ENCODE assay signal across 2 cellular contexts in genomic region chr13:110530839-110531499, GRCh38.
TF ChIP-seq lines count a peak whose summit lies in the region.

No MANE protein-coding gene starts in this region.

TF ChIP-seq in liver, 16 proteins besides CTCF, POLR2A, EP300 and RAD21:
- TF ChIP-seq MAX (IDR thresholded peaks at IDR 0.05) (no peak), EGR1 (IDR thresholded peaks at IDR 0.05; ENCODE audit: low read depth in 2 of 2) (no peak), TAF1 (conservative IDR thresholded peaks at IDR 0.05) (no peak), GABPA (IDR thresholded peaks at IDR 0.05 in 1 of 2, conservative IDR thresholded peaks at IDR 0.05 in 1 of 2) (no peak), SP1 (IDR thresholded peaks at IDR 0.05) (no peak), FOXA1 (IDR thresholded peaks at IDR 0.05) (no peak), YY1 (IDR thresholded peaks at IDR 0.05) (no peak), ZBTB33 (IDR thresholded peaks at IDR 0.05) (no peak), NR2F2 (IDR thresholded peaks at IDR 0.05) (no peak), REST (IDR thresholded peaks at IDR 0.05) (no peak), HNF4A (conservative IDR thresholded peaks at IDR 0.05) (no peak), RXRA (IDR thresholded peaks at IDR 0.05) (no peak), HNF4G (IDR thresholded peaks at IDR 0.05) (no peak)

TF ChIP-seq in HepG2, 621 proteins besides CTCF, POLR2A, EP300 and RAD21:
- TF ChIP-seq SIN3A (IDR thresholded peaks at IDR 0.05; ENCODE audit: borderline replicate concordance, low read depth, low read length): no peak
- TF ChIP-seq KDM3A (CRISPR knock-in tag; IDR thresholded peaks at IDR 0.05; ENCODE audit: low read depth): no peak
- TF ChIP-seq STAT5B (CRISPR knock-in tag; IDR thresholded peaks at IDR 0.05): no peak
- no peak for TF ChIP-seq NFE2L2 (IDR thresholded peaks at IDR 0.05; ENCODE audit: low read length)
- no peak for TF ChIP-seq BRF2 (CRISPR knock-in tag; IDR thresholded peaks at IDR 0.05)
- TF ChIP-seq BCL6 (CRISPR knock-in tag; IDR thresholded peaks at IDR 0.05): no peak
- no peak for TF ChIP-seq ZBTB1 (CRISPR knock-in tag; IDR thresholded peaks at IDR 0.05; ENCODE audit: borderline replicate concordance)
- TF ChIP-seq DDIT3 (CRISPR knock-in tag; IDR thresholded peaks at IDR 0.05): no peak
- no peak for TF ChIP-seq SP1 (IDR thresholded peaks at IDR 0.05)
- TF ChIP-seq SP1 (CRISPR knock-in tag; IDR thresholded peaks at IDR 0.05): no peak
- TF ChIP-seq ZNF564 (CRISPR knock-in tag; IDR thresholded peaks at IDR 0.05): no peak
- no peak for TF ChIP-seq NBN (conservative IDR thresholded peaks at IDR 0.05)
- TF ChIP-seq ZNF672 (CRISPR knock-in tag; IDR thresholded peaks at IDR 0.05): no peak
- no peak for TF ChIP-seq ZNF850 (CRISPR knock-in tag; conservative IDR thresholded peaks at IDR 0.05)
- no peak for TF ChIP-seq ZNF496 (CRISPR knock-in tag; IDR thresholded peaks at IDR 0.05; ENCODE audit: insufficient replicate concordance)
- no peak for TF ChIP-seq ZFP41 (CRISPR knock-in tag; IDR thresholded peaks at IDR 0.05; ENCODE audit: borderline replicate concordance)
- TF ChIP-seq MEIS1 (CRISPR knock-in tag; IDR thresholded peaks at IDR 0.05; ENCODE audit: borderline replicate concordance): no peak
- TF ChIP-seq AFF4 (CRISPR knock-in tag; IDR thresholded peaks at IDR 0.05): no peak
- TF ChIP-seq TAF1 (CRISPR knock-in tag; IDR thresholded peaks at IDR 0.05): no peak
- no peak for TF ChIP-seq ONECUT2 (CRISPR knock-in tag; IDR thresholded peaks at IDR 0.05)
